19 cellular contexts compared by ENCODE assay signal in the genomic region with DNA sequence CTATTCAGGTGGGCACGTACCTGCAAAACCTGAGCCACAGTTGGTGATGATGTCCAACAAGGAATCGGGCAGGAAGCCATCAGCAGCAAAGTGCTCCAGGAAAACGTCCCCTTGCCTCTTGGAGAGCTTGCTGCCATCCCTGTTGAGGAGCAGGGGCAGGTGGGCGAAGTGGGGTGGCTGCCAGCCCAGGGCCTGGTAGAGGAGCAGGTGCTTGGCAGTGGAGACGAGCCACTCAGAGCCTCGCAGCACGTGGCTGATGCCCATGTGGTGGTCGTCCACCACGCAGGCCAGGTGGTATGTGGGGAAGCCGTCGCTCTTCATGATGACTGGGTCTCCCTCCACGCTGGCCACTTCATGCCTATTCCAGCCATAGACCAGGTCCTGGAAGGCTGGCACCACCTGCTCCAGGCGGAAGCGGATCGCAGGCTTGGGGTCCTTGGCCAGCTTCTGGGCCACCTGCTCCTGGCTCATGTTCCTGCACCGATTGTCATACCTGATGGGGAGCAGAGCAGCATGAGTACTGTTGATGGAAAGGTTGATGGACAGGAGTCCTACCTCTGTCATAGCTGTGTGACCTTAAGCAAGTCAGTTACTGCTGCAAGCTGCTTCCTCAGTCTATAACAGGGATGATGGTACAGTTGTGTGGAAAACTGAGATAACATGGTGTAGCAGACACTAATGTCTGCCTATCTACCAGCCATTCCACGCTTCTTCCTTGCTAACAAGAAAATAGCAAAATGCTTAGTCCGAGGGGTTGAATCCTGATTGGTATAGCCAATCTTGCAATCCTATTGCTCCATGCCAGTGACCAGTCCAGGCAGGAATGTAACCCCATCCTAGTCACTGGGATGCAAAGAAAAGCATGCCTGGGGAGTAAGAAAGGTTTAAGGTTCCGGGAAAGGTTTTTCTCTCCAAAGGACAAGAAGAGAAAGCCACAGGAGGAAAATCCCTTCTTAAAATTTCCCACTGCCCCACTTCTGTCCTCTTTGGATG. TPM values are rescaled to one million over a fixed set of nuclear protein-coding genes. Genes with fewer than 3 reads are reported as not detected.
DNase-seq lines count a peak whose midpoint lies in the region; ATAC-seq and TF ChIP-seq lines count a peak whose summit lies in the region.
"Had no signal": no experiment of that assay in that cellular context is flagged by ENCODE, and none has a peak within 500 bp of the region (broad histone marks: within the 10 kb centered on the region; RNA-seq: fewer than 3 reads in every experiment).

No MANE protein-coding gene starts in this region.

- H3K4me1 ChIP-seq in trophoblast cell (ENCODE audit: control insufficient read depth in 1 of 2, insufficient read depth in 2 of 2, low read length in 2 of 2) = no peaks in the 10 kb centered on the region
- no peaks in the 10 kb centered on the region for H3K4me1 ChIP-seq in colonic mucosa
- H3K4me1 ChIP-seq: SJCRH30 had no signal

- no peak overlapping the region for H4K8ac ChIP-seq in trophoblast cell (ENCODE audit: low read depth, low read length)

- H3K23ac ChIP-seq in trophoblast cell (ENCODE audit: low read length) = peak overlapping the region; percentile 6

- H3K4me3 Mint-ChIP-seq in chondrocyte (ENCODE audit: unreplicated experiment) = no peak overlapping the region
- no peak overlapping the region for H3K4me3 Mint-ChIP-seq in natural killer cell treated with Interleukin-12 subunit alpha and Interleukin-12 subunit beta and Interleukin-15 and Interleukin-18, amount 100 ng/mL, for 72 hours
- H3K4me3 Mint-ChIP-seq: CD14-positive monocyte, H9 had no signal

- H3K27me3 ChIP-seq in trophoblast cell (ENCODE audit: insufficient read depth, low read length) = no peaks in the 10 kb centered on the region
- no peaks in the 10 kb centered on the region for H3K27me3 ChIP-seq in colonic mucosa
- H3K27me3 ChIP-seq: SJCRH30 had no signal

- no peaks in the 10 kb centered on the region for H3K27me3 Mint-ChIP-seq in chondrocyte (ENCODE audit: low read depth)
- no peaks in the 10 kb centered on the region for H3K27me3 Mint-ChIP-seq in natural killer cell treated with Interleukin-12 subunit alpha and Interleukin-12 subunit beta and Interleukin-15 and Interleukin-18, amount 100 ng/mL, for 72 hours

- DNase-seq in AG10803 (ENCODE audit: low read depth) = peak; percentile 26
- peak; percentile 37 for DNase-seq in NCI-H2029 treated with DMSO at 0.1 percent for 48 hours (lab: John Stamatoyannopoulos, UW)
- peak; percentile 20 for DNase-seq in chondrocyte (ENCODE audit: low spot score)
- peak; percentile 51 to 53 for DNase-seq in trophoblast cell
- DNase-seq in colonic mucosa = no peak
- no peak for DNase-seq in natural killer cell treated with Interleukin-12 subunit alpha and Interleukin-12 subunit beta and Interleukin-15 and Interleukin-18, amount 100 ng/mL, for 72 hours (ENCODE audit: low spot score)
- no peak for DNase-seq in pons (ENCODE audit: low spot score)
- DNase-seq in activated effector memory CD4-positive, alpha-beta T cell treated with Interleukin-2 at 50 U/mL for 16 hours = no peak
- DNase-seq: AML-193, DMS 273 treated with DMSO at 0.1 percent for 48 hours, H9, NCI-H187 treated with DMSO at 0.1 percent for 48 hours, NCI-H2171, NCI-H446, NCI-H69, PC-3 had no signal

- H2BK12ac ChIP-seq in trophoblast cell (ENCODE audit: low read length) = no peak overlapping the region

- H3K79me2 ChIP-seq in trophoblast cell (ENCODE audit: control insufficient read depth, insufficient read depth, low read length, poor library complexity) = no peaks in the 10 kb centered on the region

- H2BK5ac ChIP-seq in trophoblast cell (ENCODE audit: low read depth, low read length, poor library complexity) = no peak overlapping the region

- no peak overlapping the region for H4K12ac ChIP-seq in trophoblast cell (ENCODE audit: low read depth, low read length)

- intact Hi-C loops in colonic mucosa (cut with DNase I) = no loop called here

- H3K27ac Mint-ChIP-seq in chondrocyte (ENCODE audit: unreplicated experiment) = no peak overlapping the region
- H3K27ac Mint-ChIP-seq in natural killer cell treated with Interleukin-12 subunit alpha and Interleukin-12 subunit beta and Interleukin-15 and Interleukin-18, amount 100 ng/mL, for 72 hours = no peak overlapping the region
- H3K27ac Mint-ChIP-seq: CD14-positive monocyte, H9 had no signal

- no peak overlapping the region for H3K4me3 ChIP-seq in AG10803 (ENCODE audit: low read length)
- H3K4me3 ChIP-seq in trophoblast cell (ENCODE audit: low read depth, low read length) = no peak overlapping the region
- no peak overlapping the region for H3K4me3 ChIP-seq in colonic mucosa
- H3K4me3 ChIP-seq: A549, SJCRH30 had no signal

- peaks cover 19% of the 10 kb centered on the region for H3K36me3 Mint-ChIP-seq in chondrocyte (ENCODE audit: low read depth)
- peaks cover 4% of the 10 kb centered on the region for H3K36me3 Mint-ChIP-seq in natural killer cell treated with Interleukin-12 subunit alpha and Interleukin-12 subunit beta and Interleukin-15 and Interleukin-18, amount 100 ng/mL, for 72 hours

- H3K9me3 Mint-ChIP-seq in chondrocyte (ENCODE audit: low read depth) = no peaks in the 10 kb centered on the region
- no peaks in the 10 kb centered on the region for H3K9me3 Mint-ChIP-seq in natural killer cell treated with Interleukin-12 subunit alpha and Interleukin-12 subunit beta and Interleukin-15 and Interleukin-18, amount 100 ng/mL, for 72 hours
- H3K9me3 Mint-ChIP-seq: CD14-positive monocyte, H9 had no signal

- H2BK120ac ChIP-seq in trophoblast cell (ENCODE audit: insufficient read depth, low read length, poor library complexity) = no peak overlapping the region

- H3K4me1 Mint-ChIP-seq in chondrocyte (ENCODE audit: low read depth) = peaks cover 10% of the 10 kb centered on the region
- H3K4me1 Mint-ChIP-seq in natural killer cell treated with Interleukin-12 subunit alpha and Interleukin-12 subunit beta and Interleukin-15 and Interleukin-18, amount 100 ng/mL, for 72 hours (ENCODE audit: low read depth in 2 of 2) = no peaks in the 10 kb centered on the region
- H3K4me1 Mint-ChIP-seq: H9 had no signal

- no peak overlapping the region for H2AK5ac ChIP-seq in trophoblast cell (ENCODE audit: low read length)

- no peak overlapping the region for H3K27ac ChIP-seq in trophoblast cell (ENCODE audit: low read depth, low read length)
- no peak overlapping the region for H3K27ac ChIP-seq in colonic mucosa
- H3K27ac ChIP-seq: SJCRH30 had no signal

- H3K36me3 ChIP-seq in trophoblast cell (ENCODE audit: control insufficient read depth in 1 of 2, insufficient read depth in 2 of 2, low read length in 2 of 2) (peaks cover 15 to 44% of the 10 kb centered on the region in 2 experiments), colonic mucosa (no peaks in the 10 kb centered on the region)

- H3K79me1 ChIP-seq in trophoblast cell (ENCODE audit: low read length) = no peaks in the 10 kb centered on the region

- H4K91ac ChIP-seq in trophoblast cell (ENCODE audit: low read depth, low read length) = no peak overlapping the region

- no peak overlapping the region for H3K9ac ChIP-seq in trophoblast cell (ENCODE audit: low read length)
- no peak overlapping the region for H3K9ac ChIP-seq in colonic mucosa (ENCODE audit: low read depth in 2 of 2, low read length in 2 of 2)

- TF ChIP-seq CTCF in AG10803 (conservative IDR thresholded peaks at IDR 0.05; ENCODE audit: low read length) (no peak), chondrocyte (IDR thresholded peaks at IDR 0.05) (no peak), colonic mucosa (IDR thresholded peaks at IDR 0.05) (no peak)

- no peak overlapping the region for H3K18ac ChIP-seq in trophoblast cell (ENCODE audit: low read length)

- no peak for ATAC-seq in natural killer cell treated with Interleukin-12 subunit alpha and Interleukin-12 subunit beta and Interleukin-15 and Interleukin-18, amount 100 ng/mL, for 72 hours
- ATAC-seq: A549, PC-3 had no signal

- H3K9me3 ChIP-seq in trophoblast cell (ENCODE audit: insufficient read depth, low read depth, low read length) (peaks cover 4% of the 10 kb centered on the region), colonic mucosa (no peaks in the 10 kb centered on the region)
- H3K9me3 ChIP-seq: A549, SJCRH30 had no signal

- WGBS in trophoblast cell (ENCODE audit: extremely low coverage, insufficient coverage, insufficient read length) = no CpG with 5 or more reads among the region's 19 CpGs

- H3K4me2 ChIP-seq in trophoblast cell (ENCODE audit: low read length) = no peak overlapping the region

- no peak overlapping the region for H3K14ac ChIP-seq in trophoblast cell (ENCODE audit: low read length)

- H3K4ac ChIP-seq in trophoblast cell (ENCODE audit: low read depth, low read length) = no peak overlapping the region

- H2AFZ ChIP-seq in trophoblast cell (ENCODE audit: insufficient read depth, low read length, poor library complexity) = no peak overlapping the region

RNA-seq across cellular contexts. Expression of a gene that starts 22.0 kb away (rescaled TPM):
- total RNA-seq in chondrocyte (13.3 to 21.4 TPM (median 13.9 TPM) in 3 replicates), colonic mucosa (10 to 100 TPM; 12.3 to 28.7 TPM)
- polyA plus RNA-seq in trophoblast cell (2013) = 8.0 and 9.3 TPM in 2 replicates
- 10 to 100 TPM; 19.2 to 34.9 TPM for total RNA-seq in natural killer cell treated with Interleukin-12 subunit alpha and Interleukin-12 subunit beta and Interleukin-15 and Interleukin-18, amount 100 ng/mL, for 72 hours

RNA-seq across cellular contexts. Expression of a gene that starts 22.4 kb away (rescaled TPM):
- total RNA-seq in chondrocyte (103 to 107 TPM (median 105 TPM) in 3 replicates), colonic mucosa (10 to 100 TPM; 32.4 to 62.4 TPM)
- 42.7 and 45.0 TPM in 2 replicates for polyA plus RNA-seq in trophoblast cell (2013)
- 10 to 100 TPM; 53.8 to 87.1 TPM for total RNA-seq in natural killer cell treated with Interleukin-12 subunit alpha and Interleukin-12 subunit beta and Interleukin-15 and Interleukin-18, amount 100 ng/mL, for 72 hours

RNA-seq across cellular contexts. Expression of a gene that starts 24.9 kb away (rescaled TPM):
- 37.2 to 43.0 TPM (median 40.4 TPM) in 3 replicates for total RNA-seq in chondrocyte
- 29.3 and 31.7 TPM in 2 replicates for polyA plus RNA-seq in trophoblast cell (2013)
- 10 to 100 TPM; 45.3 to 48.0 TPM for total RNA-seq in colonic mucosa
- total RNA-seq in natural killer cell treated with Interleukin-12 subunit alpha and Interleukin-12 subunit beta and Interleukin-15 and Interleukin-18, amount 100 ng/mL, for 72 hours = 10 to 100 TPM; 61.0 to 97.3 TPM

Comparison
In these comparisons a context has a peak if more than half of its experiments do, and no peak if none do; other contexts are left out.
1. DNase-seq: peak in AG10803 (single experiment), NCI-H2029 treated with DMSO at 0.1 percent for 48 hours (single experiment), chondrocyte (single experiment) and trophoblast cell (2 of 2); none in colonic mucosa (single experiment), natural killer cell treated with Interleukin-12 subunit alpha and Interleukin-12 subunit beta and Interleukin-15 and Interleukin-18, amount 100 ng/mL, for 72 hours (single experiment), pons (single experiment) and activated effector memory CD4-positive, alpha-beta T cell treated with Interleukin-2 at 50 U/mL for 16 hours (single experiment).